ENCODE assay signal across 21 cellular contexts in genomic region chr3:160831411-160831810, GRCh38.
"Had no signal": no experiment of that assay in that cellular context is flagged by ENCODE, and none has a peak within 500 bp of the region (broad histone marks: within the 10 kb centered on the region; RNA-seq: fewer than 3 reads in every experiment).

No MANE protein-coding gene starts in this region.

- H3K27ac ChIP-seq: epithelial cell of prostate, gastroesophageal sphincter, heart right ventricle, neutrophil, ovary, thoracic aorta, upper lobe of left lung had no signal

- DNase-seq: activated B cell treated with CpG ODN at 0.5 μM for 24 hours; activated CD4-positive, alpha-beta memory T cell treated with anti-CD3 and anti-CD28 coated beads for 36 hours; activated CD4-positive, alpha-beta T cell treated with anti-CD3 and anti-CD28 coated beads for 48 hours; activated naive CD4-positive, alpha-beta T cell treated with anti-CD3 and anti-CD28 coated beads for 36 hours; activated T-cell treated with anti-CD3 and anti-CD28 coated beads, Interleukin-2, amount 50 U/mL, for 48 hours; amygdala; cerebellar nuclear complex; heart right ventricle; islet precursor cell; left cardiac atrium; midbrain; ovary; right cardiac atrium; stimulated activated CD4-positive, alpha-beta T cell treated with anti-CD3 and anti-CD28 coated beads, Interleukin-4, amount 100 ng/mL, for 24 hours; stimulated activated naive CD4-positive, alpha-beta T cell treated with Interleukin-2 at 50 U/mL for 16 hours; T1000; upper lobe of left lung had no signal

- H3K9me3 ChIP-seq: gastroesophageal sphincter, neutrophil, ovary, thoracic aorta, upper lobe of left lung had no signal

- H3K27me3 ChIP-seq: gastroesophageal sphincter, heart right ventricle, neutrophil, ovary, upper lobe of left lung had no signal

- H3K36me3 ChIP-seq: gastroesophageal sphincter, heart right ventricle, neutrophil, ovary, thoracic aorta, upper lobe of left lung had no signal

- H3K4me3 ChIP-seq: gastroesophageal sphincter, heart right ventricle, ovary, thoracic aorta, upper lobe of left lung had no signal
